ENCODE assay signal across 1 cellular context in genomic region chr16:16830973-16831372, GRCh38.
TF ChIP-seq lines count a peak whose summit lies in the region.

No MANE protein-coding gene starts in this region.

TF ChIP-seq in A549, 52 proteins besides CTCF, POLR2A, EP300 and RAD21 (continued from another document):
- TF ChIP-seq RCOR1 (IDR thresholded peaks at IDR 0.05; ENCODE audit: low read depth, low read length), result no peak
- no peak for TF ChIP-seq CEBPB (IDR thresholded peaks at IDR 0.05)
